In genomic region chr6:4969609-4970285, GRCh38 we compare ENCODE assay signal across 21 cellular contexts. TPM values are rescaled to one million over a fixed set of nuclear protein-coding genes. Genes with fewer than 3 reads are reported as not detected.
DNase-seq lines count a peak whose midpoint lies in the region; ATAC-seq and TF ChIP-seq lines count a peak whose summit lies in the region.
"Had no signal": no experiment of that assay in that cellular context is flagged by ENCODE, and none has a peak within 500 bp of the region (broad histone marks: within the 10 kb centered on the region; RNA-seq: fewer than 3 reads in every experiment).

No MANE protein-coding gene starts in this region.

- H3K4me1 ChIP-seq in esophagus muscularis mucosa (peaks cover 0 to 23% (median 15%) of the 10 kb centered on the region in 4 donors), psoas muscle (peaks cover 23% of the 10 kb centered on the region)
- H3K4me1 ChIP-seq: A549, Caco-2 had no signal

- no peaks in the 10 kb centered on the region for H3K4me1 Mint-ChIP-seq in activated CD8-positive, alpha-beta memory T cell treated with anti-CD3 and anti-CD28 coated beads, Interleukin-2, amount 10 ng/mL, durations not matched to agents 7 days and 5 days
- H3K4me1 Mint-ChIP-seq in nephron progenitor cell = peaks cover 64% of the 10 kb centered on the region

- no peak overlapping the region for H3K4me3 ChIP-seq in esophagus muscularis mucosa
- H3K4me3 ChIP-seq in psoas muscle = no peak overlapping the region
- H3K4me3 ChIP-seq: A549 had no signal

- TF ChIP-seq EP300 in esophagus muscularis mucosa (IDR thresholded peaks at IDR 0.05) = no peak

- H3K4me3 Mint-ChIP-seq in activated CD8-positive, alpha-beta memory T cell treated with anti-CD3 and anti-CD28 coated beads, Interleukin-2, amount 10 ng/mL, durations not matched to agents 7 days and 5 days = no peak overlapping the region
- peak overlapping the region; percentile 53 for H3K4me3 Mint-ChIP-seq in nephron progenitor cell
- H3K4me3 Mint-ChIP-seq: CD4-positive, alpha-beta T cell; HFFc6 had no signal

- whole genome bisulfite sequencing in esophagus muscularis mucosa = 94% methylated on average over 8 of the region's 8 CpGs
- WGBS in psoas muscle, 3 donors = 74 to 97% (median 83%) methylated on average over 8 of the region's 8 CpGs

- no peaks in the 10 kb centered on the region for H3K36me3 Mint-ChIP-seq in activated CD8-positive, alpha-beta memory T cell treated with anti-CD3 and anti-CD28 coated beads, Interleukin-2, amount 10 ng/mL, durations not matched to agents 7 days and 5 days
- H3K36me3 Mint-ChIP-seq in nephron progenitor cell (ENCODE audit: low read depth) = no peaks in the 10 kb centered on the region

- TF ChIP-seq CTCF in esophagus muscularis mucosa (IDR thresholded peaks at IDR 0.05) = no peak
- TF ChIP-seq CTCF in nephron progenitor cell (IDR thresholded peaks at IDR 0.05) = no peak
- no peak for TF ChIP-seq CTCF in psoas muscle (IDR thresholded peaks at IDR 0.05)

- H3K27ac ChIP-seq in esophagus muscularis mucosa (replicated peaks in 1 of 4) (no peak overlapping the region), psoas muscle (peak overlapping the region; percentile 36)
- H3K27ac ChIP-seq: 22Rv1, A549, C4-2B had no signal

- DNase-seq in activated CD8-positive, alpha-beta memory T cell treated with anti-CD3 and anti-CD28 coated beads, Interleukin-2, amount 10 ng/mL, durations not matched to agents 7 days and 5 days = peak; percentile 31
- no peak for DNase-seq in activated CD8-positive, alpha-beta memory T cell treated with anti-CD3 and anti-CD28 coated beads for 24 hours
- DNase-seq in esophagus muscularis mucosa (ENCODE audit: extremely low spot score) = peak; percentile 88
- no peak for DNase-seq in nephron progenitor cell
- no peak for DNase-seq in psoas muscle
- DNase-seq in DMS114 treated with DMSO at 0.1 percent for 48 hours (lab: John Stamatoyannopoulos, UW; ENCODE audit: unreplicated experiment) = no peak
- no peak for DNase-seq in erythroblast (lab: John Stamatoyannopoulos, UW)
- DNase-seq in KG1 (lab: John Stamatoyannopoulos, UW) = no peak
- DNase-seq: AML-193; Caco-2; CD4-positive, alpha-beta T cell; DMS153; DMS79; GDM1; GOT3; H7; HFFc6 had no signal

- CTCF ChIA-PET in activated CD8-positive, alpha-beta memory T cell treated with anti-CD3 and anti-CD28 coated beads, Interleukin-2, amount 10 ng/mL, durations not matched to agents 7 days and 5 days (lab: Charles Lee) = no interaction called here

- no peaks in the 10 kb centered on the region for H3K9me3 ChIP-seq in esophagus muscularis mucosa
- no peaks in the 10 kb centered on the region for H3K9me3 ChIP-seq in psoas muscle
- H3K9me3 ChIP-seq: A549, Caco-2 had no signal

- H3K36me3 ChIP-seq in esophagus muscularis mucosa = no peaks in the 10 kb centered on the region
- H3K36me3 ChIP-seq in psoas muscle (ENCODE audit: insufficient read depth in 1 of 2, low read depth in 1 of 2) = no peaks in the 10 kb centered on the region

- peaks cover 8% of the 10 kb centered on the region for H3K27me3 Mint-ChIP-seq in activated CD8-positive, alpha-beta memory T cell treated with anti-CD3 and anti-CD28 coated beads, Interleukin-2, amount 10 ng/mL, durations not matched to agents 7 days and 5 days
- H3K27me3 Mint-ChIP-seq in nephron progenitor cell (ENCODE audit: low read depth, poor library complexity) = no peaks in the 10 kb centered on the region

- no peaks in the 10 kb centered on the region for H3K27me3 ChIP-seq in esophagus muscularis mucosa
- H3K27me3 ChIP-seq in psoas muscle (ENCODE audit: insufficient read depth in 3 of 3, low read length in 2 of 3) = no peaks in the 10 kb centered on the region

- TF ChIP-seq POLR2A in esophagus muscularis mucosa (IDR thresholded peaks at IDR 0.05; ENCODE audit: low read depth) (no peak), erythroblast (IDR thresholded peaks at IDR 0.05; ENCODE audit: low read length) (no peak)

- intact Hi-C loops in esophagus muscularis mucosa (cut with DNase I) (no loop called here), psoas muscle (cut with DNase I) (no loop called here)

- ATAC-seq in activated CD8-positive, alpha-beta memory T cell treated with anti-CD3 and anti-CD28 coated beads, Interleukin-2, amount 10 ng/mL, durations not matched to agents 7 days and 5 days = no peak
- peak in 2 of 4 donors; percentile 18 to 34 for ATAC-seq in psoas muscle
- ATAC-seq: A549, HCT116 had no signal

- H3K9me3 Mint-ChIP-seq in activated CD8-positive, alpha-beta memory T cell treated with anti-CD3 and anti-CD28 coated beads, Interleukin-2, amount 10 ng/mL, durations not matched to agents 7 days and 5 days (ENCODE audit: low read depth) = no peaks in the 10 kb centered on the region
- peaks cover 6% of the 10 kb centered on the region for H3K9me3 Mint-ChIP-seq in nephron progenitor cell
- H3K9me3 Mint-ChIP-seq: CD4-positive, alpha-beta T cell; HFFc6 had no signal

- no peak overlapping the region for H3K27ac Mint-ChIP-seq in activated CD8-positive, alpha-beta memory T cell treated with anti-CD3 and anti-CD28 coated beads, Interleukin-2, amount 10 ng/mL, durations not matched to agents 7 days and 5 days
- peak overlapping the region; percentile 79 for H3K27ac Mint-ChIP-seq in nephron progenitor cell
- H3K27ac Mint-ChIP-seq: CD4-positive, alpha-beta T cell; HFFc6 had no signal

RNA-seq across cellular contexts. Expression of gene RPP40, which starts 34.1 kb away (rescaled TPM):
- 1 to 10 TPM; 4.6 to 6.4 TPM for total RNA-seq in activated CD8-positive, alpha-beta memory T cell treated with anti-CD3 and anti-CD28 coated beads, Interleukin-2, amount 10 ng/mL, durations not matched to agents 7 days and 5 days
- total RNA-seq in esophagus muscularis mucosa = 1 to 10 TPM; 2.5 to 7.9 (median 3.8) TPM
- 10 to 100 TPM in 1 of 4 donors, 1 to 10 TPM in 3; 4.2 to 11.8 (median 5.4) TPM for total RNA-seq in psoas muscle
- 10 to 100 TPM in 1 of 3 donors, 1 to 10 TPM in 2; 9.3 to 34.5 (median 9.6) TPM for polyA plus RNA-seq in psoas muscle

Comparison
In these comparisons a context has a peak if more than half of its experiments do, and no peak if none do; other contexts are left out.
1. DNase-seq: peak in activated CD8-positive, alpha-beta memory T cell treated with anti-CD3 and anti-CD28 coated beads, Interleukin-2, amount 10 ng/mL, durations not matched to agents 7 days and 5 days (single experiment) and esophagus muscularis mucosa (single experiment); none in activated CD8-positive, alpha-beta memory T cell treated with anti-CD3 and anti-CD28 coated beads for 24 hours (single experiment), nephron progenitor cell (single experiment), psoas muscle (0 of 2), DMS114 treated with DMSO at 0.1 percent for 48 hours (single experiment), erythroblast (0 of 2) and KG1 (single experiment).